Comparison of ENCODE assay signal across 17 cellular contexts in the genomic region with DNA sequence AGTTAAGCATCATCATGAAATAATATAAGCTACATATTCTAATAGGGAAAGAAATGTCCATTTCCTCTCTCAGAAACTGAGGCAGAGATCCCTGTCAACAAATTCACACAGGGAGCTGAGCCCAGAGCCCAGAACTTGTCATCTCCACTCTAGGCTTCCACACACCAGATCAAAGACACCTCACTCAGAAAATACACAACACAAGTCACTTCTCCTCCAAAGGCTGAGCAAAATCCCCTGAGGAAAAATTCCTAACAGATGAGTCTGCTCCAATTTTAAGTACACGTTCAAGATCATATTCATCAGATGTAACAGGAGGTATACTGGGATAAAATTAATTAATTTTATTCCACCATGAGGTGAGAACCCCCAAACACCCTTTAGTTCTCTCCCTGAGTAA.
DNase-seq lines count a peak whose midpoint lies in the region; ATAC-seq, FAIRE-seq and TF ChIP-seq lines count a peak whose summit lies in the region.
"Had no signal": no experiment of that assay in that cellular context is flagged by ENCODE, and none has a peak within 500 bp of the region (broad histone marks: within the 10 kb centered on the region; RNA-seq: fewer than 3 reads in every experiment).

No MANE protein-coding gene starts in this region.

- TF ChIP-seq POLR2A in GM12892 (IDR thresholded peaks at IDR 0.05; ENCODE audit: low read depth, low read length), result no peak

- H3K27me3 Mint-ChIP-seq in activated T-cell treated with anti-CD3 and anti-CD28 coated beads, Interleukin-2, amount 50 U/mL, for 72 hours (ENCODE audit: low read depth), result peaks cover 30% of the 10 kb centered on the region

- ATAC-seq in activated T-cell treated with anti-CD3 and anti-CD28 coated beads, Interleukin-2, amount 50 U/mL, for 72 hours (replicated peaks in 1 of 2), result no peak
- ATAC-seq in GM19455 (IDR thresholded peaks at IDR 0.05; ENCODE audit: unreplicated experiment), result no peak
- ATAC-seq: stimulated activated effector memory CD8-positive, alpha-beta T cell treated with anti-CD3 and anti-CD28 coated beads, Interleukin-12 subunit alpha, Interleukin-12 subunit beta, amount 100 ng/mL, for 72 hours had no signal

- FAIRE-seq in bronchial epithelial cell (lab: Jason Lieb, UNC) (no peak), GM12892 (lab: Jason Lieb, UNC) (no peak)
- FAIRE-seq: TTC549 had no signal

- H3K36me3 ChIP-seq in bronchial epithelial cell (ENCODE audit: control insufficient read depth, insufficient read depth, low read length), result no peaks in the 10 kb centered on the region
- H3K36me3 ChIP-seq: adrenal gland had no signal

- peak; percentile 46 for DNase-seq in AG09309 (ENCODE audit: low read depth)
- peak; percentile 90 for DNase-seq in LHCN-M2 (ENCODE audit: low read depth)
- peak; percentile 91 for DNase-seq in bronchial epithelial cell (ENCODE audit: low read depth)
- DNase-seq in kidney tubule cell (ENCODE audit: low spot score), result peak; percentile 91
- DNase-seq in stimulated activated naive CD4-positive, alpha-beta T cell treated with Interleukin-2 at 50 U/mL for 16 hours (lab: John Stamatoyannopoulos, UW), result no peak
- no peak for DNase-seq in activated T-cell treated with anti-CD3 and anti-CD28 coated beads, Interleukin-2, amount 50 U/mL, for 72 hours
- DNase-seq in GM12892 (ENCODE audit: insufficient read length), result no peak
- DNase-seq: adrenal gland; effector CD8-positive, alpha-beta T cell; midbrain; MM.1S; NCI-H2227 treated with DMSO at 0.1 percent for 48 hours; stimulated activated CD4-positive, alpha-beta T cell treated with anti-CD3 and anti-CD28 coated beads, Interleukin-1b, Interleukin-23, amount 100 ng/mL, for 48 hours had no signal

- H3K9me3 Mint-ChIP-seq in activated T-cell treated with anti-CD3 and anti-CD28 coated beads, Interleukin-2, amount 50 U/mL, for 72 hours, result peaks cover 0 to 5% of the 10 kb centered on the region in 2 donors
- H3K9me3 Mint-ChIP-seq: stimulated activated effector memory CD8-positive, alpha-beta T cell treated with anti-CD3 and anti-CD28 coated beads, Interleukin-12 subunit alpha, Interleukin-12 subunit beta, amount 100 ng/mL, for 72 hours had no signal

- no peak overlapping the region for H3K4me3 ChIP-seq in AG09309 (ENCODE audit: control insufficient read depth, low read depth, low read length)
- no peak overlapping the region for H3K4me3 ChIP-seq in bronchial epithelial cell (ENCODE audit: low read depth, low read length)
- H3K4me3 ChIP-seq: adrenal gland had no signal

- TF ChIP-seq CTCF in AG09309 (IDR thresholded peaks at IDR 0.05; ENCODE audit: control insufficient read depth, insufficient read depth, low read depth, low read length, missing control alignments) (no peak), bronchial epithelial cell (IDR thresholded peaks at IDR 0.05; ENCODE audit: insufficient read depth, low read length, severe bottlenecking) (no peak)

- H3K4me1 Mint-ChIP-seq in activated T-cell treated with anti-CD3 and anti-CD28 coated beads, Interleukin-2, amount 50 U/mL, for 72 hours (ENCODE audit: low read depth), result peaks cover 32% of the 10 kb centered on the region
- H3K4me1 Mint-ChIP-seq: CD14-positive monocyte had no signal

- H3K27me3 ChIP-seq in bronchial epithelial cell (ENCODE audit: control insufficient read depth, insufficient read depth, low read length), result no peaks in the 10 kb centered on the region
- H3K27me3 ChIP-seq: adrenal gland had no signal

- H3K36me3 Mint-ChIP-seq in activated T-cell treated with anti-CD3 and anti-CD28 coated beads, Interleukin-2, amount 50 U/mL, for 72 hours (ENCODE audit: insufficient read depth in 2 of 2), result peaks cover 0 to 2% of the 10 kb centered on the region in 2 donors
- H3K36me3 Mint-ChIP-seq: CD14-positive monocyte; stimulated activated effector memory CD8-positive, alpha-beta T cell treated with anti-CD3 and anti-CD28 coated beads, Interleukin-12 subunit alpha, Interleukin-12 subunit beta, amount 100 ng/mL, for 72 hours had no signal

- H3K4me3 Mint-ChIP-seq in activated T-cell treated with anti-CD3 and anti-CD28 coated beads, Interleukin-2, amount 50 U/mL, for 72 hours, result no peak overlapping the region
- H3K4me3 Mint-ChIP-seq: CD14-positive monocyte; stimulated activated effector memory CD8-positive, alpha-beta T cell treated with anti-CD3 and anti-CD28 coated beads, Interleukin-12 subunit alpha, Interleukin-12 subunit beta, amount 100 ng/mL, for 72 hours had no signal

- H3K27ac Mint-ChIP-seq in activated T-cell treated with anti-CD3 and anti-CD28 coated beads, Interleukin-2, amount 50 U/mL, for 72 hours, result no peak overlapping the region
- H3K27ac Mint-ChIP-seq: CD14-positive monocyte; stimulated activated effector memory CD8-positive, alpha-beta T cell treated with anti-CD3 and anti-CD28 coated beads, Interleukin-12 subunit alpha, Interleukin-12 subunit beta, amount 100 ng/mL, for 72 hours had no signal

Comparison
In these comparisons a context has a peak if more than half of its experiments do, and no peak if none do; other contexts are left out.
1. DNase-seq: peak in AG09309 (single experiment), LHCN-M2 (single experiment), bronchial epithelial cell (single experiment) and kidney tubule cell (single experiment); none in stimulated activated naive CD4-positive, alpha-beta T cell treated with Interleukin-2 at 50 U/mL for 16 hours (single experiment), activated T-cell treated with anti-CD3 and anti-CD28 coated beads, Interleukin-2, amount 50 U/mL, for 72 hours (0 of 2) and GM12892 (single experiment).